Comparison of ENCODE assay signal across 27 cellular contexts in genomic region chr10:18325889-18326531, GRCh38.
DNase-seq lines count a peak whose midpoint lies in the region; ATAC-seq and TF ChIP-seq lines count a peak whose summit lies in the region.
"Had no signal": no experiment of that assay in that cellular context is flagged by ENCODE, and none has a peak within 500 bp of the region (broad histone marks: within the 10 kb centered on the region; RNA-seq: fewer than 3 reads in every experiment).

No MANE protein-coding gene starts in this region.

- no peaks in the 10 kb centered on the region for H3K36me3 ChIP-seq in left ventricle myocardium inferior
- no peaks in the 10 kb centered on the region for H3K36me3 ChIP-seq in aorta (ENCODE audit: control insufficient read depth in 1 of 2, insufficient read depth in 2 of 2, low read length in 1 of 2)

- H3K4me1 ChIP-seq in left ventricle myocardium inferior (no peaks in the 10 kb centered on the region), aorta (ENCODE audit: control insufficient read depth in 1 of 2, insufficient read depth in 2 of 2, low read length in 2 of 2) (peaks cover 0 to 2% of the 10 kb centered on the region in 2 donors)

- no peaks in the 10 kb centered on the region for H3K9me3 Mint-ChIP-seq in activated CD4-positive, alpha-beta T cell treated with anti-CD3 and anti-CD28 coated beads, Interleukin-2, amount 10 ng/mL, durations not matched to agents 24 days and 14 days
- H3K9me3 Mint-ChIP-seq: activated CD4-positive, alpha-beta memory T cell treated with anti-CD3 and anti-CD28 coated beads for 36 hours; activated T-helper 1 cell treated with anti-CD3 and anti-CD28 coated beads, Interleukin-12 subunit alpha, Interleukin-12 subunit beta, Interleukin-2, Interleukin-4 antibody, amounts not matched to agents 30 ng/mL and 10 ng/mL and 1 ng/mL, durations not matched to agents 14 hours and 24 hours and 36 hours; natural killer cell had no signal

- H3K4me3 ChIP-seq in left ventricle myocardium inferior (no peak overlapping the region), coronary artery (no peak overlapping the region), aorta (ENCODE audit: low read length in 2 of 2) (no peak overlapping the region)
- H3K4me3 ChIP-seq: lung, mucosa of descending colon, skin epidermis had no signal

- DNase-seq in left ventricle myocardium inferior, result no peak
- no peak for DNase-seq in Right ventricle myocardium inferior (ENCODE audit: missing footprints)
- no peak for DNase-seq in coronary artery (ENCODE audit: low spot score)
- peak; percentile 32 for DNase-seq in left kidney (ENCODE audit: low read depth, low spot score)
- no peak for DNase-seq in aorta
- no peak for DNase-seq in activated CD4-positive, alpha-beta T cell treated with anti-CD3 and anti-CD28 coated beads, Interleukin-2, amount 10 ng/mL, durations not matched to agents 24 days and 14 days
- DNase-seq in DMS114 treated with DMSO at 0.1 percent for 48 hours (lab: John Stamatoyannopoulos, UW; ENCODE audit: unreplicated experiment), result no peak
- DNase-seq: activated CD4-positive, alpha-beta memory T cell treated with anti-CD3 and anti-CD28 coated beads for 36 hours; activated naive CD4-positive, alpha-beta T cell treated with Interleukin-2 at 50 U/mL for 16 hours; Calu3; effector CD4-positive, alpha-beta T cell; mucosa of descending colon; MV-4-11; natural killer cell; NCI-H1436 treated with DMSO at 0.1 percent for 48 hours; NCI-H2107; NCI-H345; NCI-H748 treated with DMSO at 0.1 percent for 48 hours; SHP77 treated with DMSO at 0.1 percent for 48 hours; stimulated activated naive CD4-positive, alpha-beta T cell; T-helper 2 cell had no signal

- peak overlapping the region; percentile 48 for H3K27ac ChIP-seq in left ventricle myocardium inferior (replicated peaks)
- H3K27ac ChIP-seq in coronary artery, result peak overlapping the region; percentile 3 to 47
- H3K27ac ChIP-seq in aorta (ENCODE audit: low read depth in 1 of 2, low read length in 2 of 2), result peak overlapping the region; percentile 21 to 67
- H3K27ac ChIP-seq: skin epidermis had no signal

- no peaks in the 10 kb centered on the region for H3K4me1 Mint-ChIP-seq in activated CD4-positive, alpha-beta T cell treated with anti-CD3 and anti-CD28 coated beads, Interleukin-2, amount 10 ng/mL, durations not matched to agents 24 days and 14 days
- H3K4me1 Mint-ChIP-seq: natural killer cell had no signal

- WGBS in aorta, 2 donors, result 23 to 24% methylated on average over 5 of the region's 5 CpGs

- no peak for TF ChIP-seq CTCF in left ventricle myocardium inferior (IDR thresholded peaks at IDR 0.05; ENCODE audit: borderline replicate concordance)
- no peak for TF ChIP-seq CTCF in coronary artery (IDR thresholded peaks at IDR 0.05)

- no peaks in the 10 kb centered on the region for H3K27me3 ChIP-seq in left ventricle myocardium inferior (ENCODE audit: low read depth)
- H3K27me3 ChIP-seq in aorta (ENCODE audit: control insufficient read depth in 1 of 2, insufficient read depth in 2 of 2, low read length in 1 of 2), result no peaks in the 10 kb centered on the region

- no peaks in the 10 kb centered on the region for H3K36me3 Mint-ChIP-seq in activated CD4-positive, alpha-beta T cell treated with anti-CD3 and anti-CD28 coated beads, Interleukin-2, amount 10 ng/mL, durations not matched to agents 24 days and 14 days (ENCODE audit: low read depth)
- H3K36me3 Mint-ChIP-seq: activated CD4-positive, alpha-beta memory T cell treated with anti-CD3 and anti-CD28 coated beads for 36 hours; natural killer cell had no signal

- ATAC-seq in Right ventricle myocardium inferior (no peak), aorta (ENCODE audit: low FRiP score) (no peak), HG03354 (IDR thresholded peaks at IDR 0.05; ENCODE audit: poor library complexity, severe bottlenecking, unreplicated experiment) (no peak)
- ATAC-seq: activated CD4-positive, CD25-positive, alpha-beta regulatory T cell treated with anti-CD3 and anti-CD28 coated beads, Interleukin-2, amount 50 U/mL, for 24 hours; mucosa of descending colon; natural killer cell; Panc1 had no signal

- H3K27me3 Mint-ChIP-seq in activated CD4-positive, alpha-beta T cell treated with anti-CD3 and anti-CD28 coated beads, Interleukin-2, amount 10 ng/mL, durations not matched to agents 24 days and 14 days, result no peaks in the 10 kb centered on the region

- intact Hi-C loops in left ventricle myocardium inferior (cut with micrococcal nuclease), result no loop called here
- intact Hi-C loops in Right ventricle myocardium inferior (cut with DNase I), result no loop called here
- intact Hi-C loops in aorta (cut with DNase I), result no loop called here
- intact Hi-C loops in activated CD4-positive, alpha-beta T cell treated with anti-CD3 and anti-CD28 coated beads, Interleukin-2, amount 10 ng/mL, durations not matched to agents 24 days and 14 days (cut with micrococcal nuclease), result no loop called here

- H3K4me3 Mint-ChIP-seq in activated CD4-positive, alpha-beta T cell treated with anti-CD3 and anti-CD28 coated beads, Interleukin-2, amount 10 ng/mL, durations not matched to agents 24 days and 14 days, result no peak overlapping the region
- H3K4me3 Mint-ChIP-seq: activated CD4-positive, alpha-beta memory T cell treated with anti-CD3 and anti-CD28 coated beads for 36 hours; activated T-helper 1 cell treated with anti-CD3 and anti-CD28 coated beads, Interleukin-12 subunit alpha, Interleukin-12 subunit beta, Interleukin-2, Interleukin-4 antibody, amounts not matched to agents 30 ng/mL and 10 ng/mL and 1 ng/mL, durations not matched to agents 14 hours and 24 hours and 36 hours; natural killer cell had no signal

- no peak overlapping the region for H3K27ac Mint-ChIP-seq in activated CD4-positive, alpha-beta T cell treated with anti-CD3 and anti-CD28 coated beads, Interleukin-2, amount 10 ng/mL, durations not matched to agents 24 days and 14 days
- H3K27ac Mint-ChIP-seq: activated CD4-positive, alpha-beta memory T cell treated with anti-CD3 and anti-CD28 coated beads for 36 hours; activated T-helper 1 cell treated with anti-CD3 and anti-CD28 coated beads, Interleukin-12 subunit alpha, Interleukin-12 subunit beta, Interleukin-2, Interleukin-4 antibody, amounts not matched to agents 30 ng/mL and 10 ng/mL and 1 ng/mL, durations not matched to agents 14 hours and 24 hours and 36 hours; natural killer cell had no signal

- no peaks in the 10 kb centered on the region for H3K9me3 ChIP-seq in left ventricle myocardium inferior (replicated peaks)
- no peaks in the 10 kb centered on the region for H3K9me3 ChIP-seq in aorta (ENCODE audit: control insufficient read depth, low read length)
- H3K9me3 ChIP-seq: mucosa of descending colon had no signal
